Comparison of ENCODE assay signal across 8 cellular contexts in the genomic region with DNA sequence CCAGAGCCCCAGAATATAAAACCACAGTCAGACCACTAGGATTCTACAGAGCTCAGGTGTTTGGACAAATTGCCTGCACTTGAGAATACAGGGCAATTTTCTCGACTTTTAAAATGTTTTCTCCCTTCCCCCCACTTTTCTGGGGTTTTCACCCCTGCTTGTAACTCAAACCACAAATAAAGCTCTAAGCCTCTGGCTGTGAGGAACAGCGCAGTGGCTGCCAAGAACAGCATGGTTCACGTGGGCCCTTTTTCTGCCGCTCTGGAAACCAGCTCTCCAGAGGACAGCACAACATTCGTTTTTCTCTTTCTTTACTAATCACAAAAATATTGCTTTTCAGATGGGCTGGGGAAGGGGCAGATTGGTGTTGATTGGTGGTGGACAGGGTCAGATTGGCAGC.
DNase-seq lines count a peak whose midpoint lies in the region; ATAC-seq and TF ChIP-seq lines count a peak whose summit lies in the region.

No MANE protein-coding gene starts in this region.

- peaks cover 24% of the 10 kb centered on the region for H3K4me1 Mint-ChIP-seq in T-helper 2 cell treated with Interferon-gamma antibody and Interleukin-4, amounts not matched to agents 5 μg/mL and 100 μg/mL, for 36 hours (ENCODE audit: low read depth)
- H3K4me1 Mint-ChIP-seq in osteocyte (ENCODE audit: unreplicated experiment), result peaks cover 21% of the 10 kb centered on the region

- TF ChIP-seq CTCF in HEK293 (tag by site-specific recombination; IDR thresholded peaks at IDR 0.05) (no peak), gastroesophageal sphincter (IDR thresholded peaks at IDR 0.05) (no peak), gastrocnemius medialis (IDR thresholded peaks at IDR 0.05 in 4 of 5, conservative IDR thresholded peaks at IDR 0.05 in 1 of 5) (no peak), osteocyte (IDR thresholded peaks at IDR 0.05) (no peak)

- 43 to 73% methylated on average over 3 to 5 of the region's 5 CpGs for WGBS in gastroesophageal sphincter (ENCODE audit: low coverage in 1 of 2), 2 donors

- TF ChIP-seq EP300 in gastroesophageal sphincter (IDR thresholded peaks at IDR 0.05), result no peak

- H3K36me3 Mint-ChIP-seq in T-helper 2 cell treated with Interferon-gamma antibody and Interleukin-4, amounts not matched to agents 5 μg/mL and 100 μg/mL, for 36 hours (ENCODE audit: low read depth), result peaks cover 4% of the 10 kb centered on the region
- H3K36me3 Mint-ChIP-seq in osteocyte (ENCODE audit: unreplicated experiment), result no peaks in the 10 kb centered on the region

- POLR2A ChIA-PET in HEK293 (lab: Yijun Ruan, JAX), result no interaction called here

- H3K27me3 ChIP-seq in gastroesophageal sphincter, result no peaks in the 10 kb centered on the region
- no peaks in the 10 kb centered on the region for H3K27me3 ChIP-seq in gastrocnemius medialis

- no peak for ATAC-seq in gastroesophageal sphincter
- peak; percentile 37 to 50 for ATAC-seq in gastrocnemius medialis

- H3K4me1 ChIP-seq in HEK293 (ENCODE audit: control insufficient read depth, insufficient read depth, low read length) (peaks cover 24% of the 10 kb centered on the region), gastroesophageal sphincter (peaks cover 0 to 55% (median 7%) of the 10 kb centered on the region in 3 donors), gastrocnemius medialis (peaks cover 62 to 74% of the 10 kb centered on the region in 2 donors)

- H3K27me3 Mint-ChIP-seq in T-helper 2 cell treated with Interferon-gamma antibody and Interleukin-4, amounts not matched to agents 5 μg/mL and 100 μg/mL, for 36 hours (ENCODE audit: low read depth), result no peaks in the 10 kb centered on the region
- no peaks in the 10 kb centered on the region for H3K27me3 Mint-ChIP-seq in osteocyte (ENCODE audit: unreplicated experiment)

- H3K36me3 ChIP-seq in HEK293 (ENCODE audit: control insufficient read depth in 2 of 2, insufficient read depth in 1 of 2, low read length in 2 of 2), result no peaks in the 10 kb centered on the region
- no peaks in the 10 kb centered on the region for H3K36me3 ChIP-seq in gastroesophageal sphincter
- H3K36me3 ChIP-seq in gastrocnemius medialis, result no peaks in the 10 kb centered on the region

- H3K9me3 ChIP-seq in HEK293 (ENCODE audit: control insufficient read depth, insufficient read depth, low read depth, low read length), result no peaks in the 10 kb centered on the region
- no peaks in the 10 kb centered on the region for H3K9me3 ChIP-seq in gastroesophageal sphincter
- no peaks in the 10 kb centered on the region for H3K9me3 ChIP-seq in gastrocnemius medialis

- no peaks in the 10 kb centered on the region for H3K9me3 Mint-ChIP-seq in T-helper 2 cell treated with Interferon-gamma antibody and Interleukin-4, amounts not matched to agents 5 μg/mL and 100 μg/mL, for 36 hours
- H3K9me3 Mint-ChIP-seq in osteocyte (ENCODE audit: unreplicated experiment), result peaks cover 3% of the 10 kb centered on the region

- H3K4me3 Mint-ChIP-seq in T-helper 2 cell treated with Interferon-gamma antibody and Interleukin-4, amounts not matched to agents 5 μg/mL and 100 μg/mL, for 36 hours, result peak overlapping the region; percentile 59
- H3K4me3 Mint-ChIP-seq in osteocyte (ENCODE audit: unreplicated experiment), result no peak overlapping the region

- in situ Hi-C loops in gastrocnemius medialis (cut with MboI; ENCODE audit: low sequenced_read_pairs in 4 of 4), result loop anchor here in 2 of 4 donors (25.0 kb wide), 2 partner anchors 99 to 401 kb away; partner anchors contain the start of genes FGGY (in 2 of the 2) and JUN (in 1 of the 2)

- no peak overlapping the region for H3K4me3 ChIP-seq in HEK293 (ENCODE audit: low read depth, low read length)
- H3K4me3 ChIP-seq in gastroesophageal sphincter, result no peak overlapping the region
- H3K4me3 ChIP-seq in gastrocnemius medialis, result no peak overlapping the region

- CTCF ChIA-PET in HEK293 (lab: Yijun Ruan, JAX), result interaction anchor here (0.6 kb wide), 2 partner anchors 54 to 137 kb away, joined by 3 read pairs; no protein-coding TSS in a partner anchor

- intact Hi-C loops in gastrocnemius medialis (cut with DNase I; ENCODE audit: low total_unique reads), result loop anchor here (5.0 kb wide), 1 partner anchor 131 kb away; no protein-coding TSS in a partner anchor

- no peak for DNase-seq in T-helper 2 cell treated with Interferon-gamma antibody and Interleukin-4, amounts not matched to agents 5 μg/mL and 100 μg/mL, for 36 hours (ENCODE audit: low spot score)
- DNase-seq in gastrocnemius medialis (peak; percentile 47 to 68), osteocyte (ENCODE audit: extremely low spot score, unreplicated experiment) (no peak), cerebellar nuclear complex (lab: John Stamatoyannopoulos, UW) (no peak)
- no peak for DNase-seq in stimulated activated CD4-positive, alpha-beta T cell treated with anti-CD3 and anti-CD28 coated beads, Interleukin-4, amount 100 ng/mL, for 1 hour
- no peak for DNase-seq in stimulated activated CD4-positive, alpha-beta T cell treated with anti-CD3 and anti-CD28 coated beads, Interleukin-2, amount 100 ng/mL, for 48 hours

- peak overlapping the region; percentile 84 for H3K27ac Mint-ChIP-seq in T-helper 2 cell treated with Interferon-gamma antibody and Interleukin-4, amounts not matched to agents 5 μg/mL and 100 μg/mL, for 36 hours
- no peak overlapping the region for H3K27ac Mint-ChIP-seq in osteocyte (ENCODE audit: unreplicated experiment)

- TF ChIP-seq POLR2A in gastroesophageal sphincter (IDR thresholded peaks at IDR 0.05) (no peak), gastrocnemius medialis (IDR thresholded peaks at IDR 0.05) (no peak)

- H3K27ac ChIP-seq in HEK293 (ENCODE audit: extremely low read depth, low read depth, low read length) (peak overlapping the region; percentile 73), gastroesophageal sphincter (peak overlapping the region; percentile 57 to 67 (median 60)), gastrocnemius medialis (peak overlapping the region; percentile 80 to 89 (median 84))

TF ChIP-seq in HEK293, 187 proteins besides CTCF, POLR2A, EP300 and RAD21 (continues in another document):
- TF ChIP-seq ZNF561 (tag by site-specific recombination; IDR thresholded peaks at IDR 0.05; ENCODE audit: borderline replicate concordance), result peak; percentile 56
- peak; percentile 66; the same call in 1 of the 2 replicates for TF ChIP-seq REST (tag by site-specific recombination; IDR thresholded peaks at IDR 0.05)
- TF ChIP-seq, protein P1, sequence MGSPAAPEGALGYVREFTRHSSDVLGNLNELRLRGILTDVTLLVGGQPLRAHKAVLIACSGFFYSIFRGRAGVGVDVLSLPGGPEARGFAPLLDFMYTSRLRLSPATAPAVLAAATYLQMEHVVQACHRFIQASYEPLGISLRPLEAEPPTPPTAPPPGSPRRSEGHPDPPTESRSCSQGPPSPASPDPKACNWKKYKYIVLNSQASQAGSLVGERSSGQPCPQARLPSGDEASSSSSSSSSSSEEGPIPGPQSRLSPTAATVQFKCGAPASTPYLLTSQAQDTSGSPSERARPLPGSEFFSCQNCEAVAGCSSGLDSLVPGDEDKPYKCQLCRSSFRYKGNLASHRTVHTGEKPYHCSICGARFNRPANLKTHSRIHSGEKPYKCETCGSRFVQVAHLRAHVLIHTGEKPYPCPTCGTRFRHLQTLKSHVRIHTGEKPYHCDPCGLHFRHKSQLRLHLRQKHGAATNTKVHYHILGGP (tag by site-specific recombination; IDR thresholded peaks at IDR 0.05), result no peak
- TF ChIP-seq, protein P2, sequence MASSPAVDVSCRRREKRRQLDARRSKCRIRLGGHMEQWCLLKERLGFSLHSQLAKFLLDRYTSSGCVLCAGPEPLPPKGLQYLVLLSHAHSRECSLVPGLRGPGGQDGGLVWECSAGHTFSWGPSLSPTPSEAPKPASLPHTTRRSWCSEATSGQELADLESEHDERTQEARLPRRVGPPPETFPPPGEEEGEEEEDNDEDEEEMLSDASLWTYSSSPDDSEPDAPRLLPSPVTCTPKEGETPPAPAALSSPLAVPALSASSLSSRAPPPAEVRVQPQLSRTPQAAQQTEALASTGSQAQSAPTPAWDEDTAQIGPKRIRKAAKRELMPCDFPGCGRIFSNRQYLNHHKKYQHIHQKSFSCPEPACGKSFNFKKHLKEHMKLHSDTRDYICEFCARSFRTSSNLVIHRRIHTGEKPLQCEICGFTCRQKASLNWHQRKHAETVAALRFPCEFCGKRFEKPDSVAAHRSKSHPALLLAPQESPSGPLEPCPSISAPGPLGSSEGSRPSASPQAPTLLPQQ (tag by site-specific recombination; IDR thresholded peaks at IDR 0.05), result peak; percentile 49
- 0 out of 2 replicates have a peak, but pooled peaks have one; percentile 23 for TF ChIP-seq GLIS1 (tag by site-specific recombination; IDR thresholded peaks at IDR 0.05)

Comparison
In these comparisons a context has a peak if more than half of its experiments do, and no peak if none do; other contexts are left out.
1. DNase-seq: peak in gastrocnemius medialis (2 of 2); none in T-helper 2 cell treated with Interferon-gamma antibody and Interleukin-4, amounts not matched to agents 5 μg/mL and 100 μg/mL, for 36 hours (single experiment), osteocyte (single experiment), cerebellar nuclear complex (0 of 2), stimulated activated CD4-positive, alpha-beta T cell treated with anti-CD3 and anti-CD28 coated beads, Interleukin-4, amount 100 ng/mL, for 1 hour (single experiment) and stimulated activated CD4-positive, alpha-beta T cell treated with anti-CD3 and anti-CD28 coated beads, Interleukin-2, amount 100 ng/mL, for 48 hours (0 of 2).
2. Peak in every context shown above with its lines, with median percentiles within 50 percentile points of each other: H3K27ac ChIP-seq.